ENCODE assay signal across 1 cellular context in genomic region chr9:114553202-114553601, GRCh38.
TF ChIP-seq lines count a peak whose summit lies in the region.

No MANE protein-coding gene starts in this region.

TF ChIP-seq in SK-N-SH treated with all-trans-retinoic acid at 6 μM for 48 hours, 23 proteins besides CTCF, POLR2A, EP300 and RAD21 (continued from another document):
- TF ChIP-seq TSHZ2 (CRISPR knock-in tag; IDR thresholded peaks at IDR 0.05) (no peak), ZNF565 (CRISPR knock-in tag; conservative IDR thresholded peaks at IDR 0.05; ENCODE audit: low read depth) (no peak), CSDC2 (CRISPR knock-in tag; IDR thresholded peaks at IDR 0.05) (no peak), BACH2 (CRISPR knock-in tag; IDR thresholded peaks at IDR 0.05; ENCODE audit: borderline replicate concordance) (no peak), RARB (CRISPR knock-in tag; IDR thresholded peaks at IDR 0.05) (no peak)
